Comparison of ENCODE assay signal across 17 cellular contexts in genomic region chrX:100946521-100946920, GRCh38. TPM values are rescaled to one million over a fixed set of nuclear protein-coding genes. Genes with fewer than 3 reads are reported as not detected.
"Had no signal": no experiment of that assay in that cellular context is flagged by ENCODE, and none has a peak within 500 bp of the region (broad histone marks: within the 10 kb centered on the region; RNA-seq: fewer than 3 reads in every experiment).

No MANE protein-coding gene starts in this region.

- H3K27me3 Mint-ChIP-seq: activated CD4-positive, alpha-beta memory T cell treated with anti-CD3 and anti-CD28 coated beads, Interleukin-2, amount 10 ng/mL, durations not matched to agents 7 days and 5 days; activated CD4-positive, alpha-beta T cell treated with anti-CD3 and anti-CD28 coated beads for 36 hours; activated naive CD8-positive, alpha-beta T cell; naive thymus-derived CD4-positive, alpha-beta T cell had no signal

- H3K4me1 Mint-ChIP-seq: activated CD4-positive, alpha-beta memory T cell treated with anti-CD3 and anti-CD28 coated beads, Interleukin-2, amount 10 ng/mL, durations not matched to agents 7 days and 5 days; activated CD4-positive, alpha-beta T cell treated with anti-CD3 and anti-CD28 coated beads for 36 hours; naive thymus-derived CD4-positive, alpha-beta T cell had no signal

- H3K4me3 ChIP-seq: cardiac muscle cell, colonic mucosa, right atrium auricular region, skin epidermis had no signal

- DNase-seq: activated CD4-positive, alpha-beta memory T cell treated with anti-CD3 and anti-CD28 coated beads, Interleukin-2, amount 10 ng/mL, durations not matched to agents 7 days and 5 days; activated CD4-positive, alpha-beta T cell treated with anti-CD3 and anti-CD28 coated beads for 36 hours; activated gamma-delta T cell; activated T-cell treated with anti-CD3 and anti-CD28 coated beads, Interleukin-2, amount 50 U/mL, for 48 hours; colonic mucosa; effector CD4-positive, alpha-beta T cell; midbrain; naive thymus-derived CD4-positive, alpha-beta T cell; T1000 had no signal

- ATAC-seq: activated CD4-positive, alpha-beta T cell treated with anti-CD3 and anti-CD28 coated beads for 36 hours; naive thymus-derived CD4-positive, alpha-beta T cell had no signal

- H3K27ac Mint-ChIP-seq: activated CD4-positive, alpha-beta memory T cell treated with anti-CD3 and anti-CD28 coated beads, Interleukin-2, amount 10 ng/mL, durations not matched to agents 7 days and 5 days; activated CD4-positive, alpha-beta T cell treated with anti-CD3 and anti-CD28 coated beads for 36 hours; activated naive CD8-positive, alpha-beta T cell; naive thymus-derived CD4-positive, alpha-beta T cell had no signal

- FAIRE-seq: endothelial cell of umbilical vein had no signal

- H3K9me3 Mint-ChIP-seq: activated CD4-positive, alpha-beta memory T cell treated with anti-CD3 and anti-CD28 coated beads, Interleukin-2, amount 10 ng/mL, durations not matched to agents 7 days and 5 days; naive thymus-derived CD4-positive, alpha-beta T cell had no signal

- H3K4me3 Mint-ChIP-seq: activated CD4-positive, alpha-beta memory T cell treated with anti-CD3 and anti-CD28 coated beads, Interleukin-2, amount 10 ng/mL, durations not matched to agents 7 days and 5 days; activated CD4-positive, alpha-beta T cell treated with anti-CD3 and anti-CD28 coated beads for 36 hours; activated naive CD8-positive, alpha-beta T cell; naive thymus-derived CD4-positive, alpha-beta T cell had no signal

RNA-seq across cellular contexts. Expression of gene ARL13A, which starts 23.0 kb away (rescaled TPM):
- total RNA-seq: activated CD4-positive, alpha-beta memory T cell treated with anti-CD3 and anti-CD28 coated beads, Interleukin-2, amount 10 ng/mL, durations not matched to agents 7 days and 5 days; activated CD4-positive, alpha-beta T cell treated with anti-CD3 and anti-CD28 coated beads for 36 hours; colonic mucosa; endothelial cell of umbilical vein; lower leg skin; naive thymus-derived CD4-positive, alpha-beta T cell; posterior vena cava; right atrium auricular region; urinary bladder had no signal
- polyA plus RNA-seq: cardiac muscle cell; endothelial cell of umbilical vein; naive thymus-derived CD4-positive, alpha-beta T cell; urinary bladder had no signal
